Comparison of ENCODE assay signal across 1 cellular context in genomic region chr11:28228196-28228595, GRCh38.
TF ChIP-seq lines count a peak whose summit lies in the region.

No MANE protein-coding gene starts in this region.

TF ChIP-seq in IMR-90, 13 proteins besides CTCF, POLR2A, EP300 and RAD21 (continued from another document):
- no peak for TF ChIP-seq USF2 (IDR thresholded peaks at IDR 0.05; ENCODE audit: low read depth, low read length)
- TF ChIP-seq MAZ (IDR thresholded peaks at IDR 0.05; ENCODE audit: borderline replicate concordance, low read depth, low read length), result no peak
- TF ChIP-seq SMC3 (IDR thresholded peaks at IDR 0.05; ENCODE audit: low read depth, low read length), result no peak
- TF ChIP-seq ELK1 (IDR thresholded peaks at IDR 0.05; ENCODE audit: borderline replicate concordance, low read depth, low read length), result no peak
- no peak for TF ChIP-seq RCOR1 (IDR thresholded peaks at IDR 0.05; ENCODE audit: insufficient replicate concordance, low read length)
